Comparison of ENCODE assay signal across 31 cellular contexts in genomic region chr9:86540999-86541398, GRCh38.
"Had no signal": no experiment of that assay in that cellular context is flagged by ENCODE, and none has a peak within 500 bp of the region (broad histone marks: within the 10 kb centered on the region; RNA-seq: fewer than 3 reads in every experiment).

No MANE protein-coding gene starts in this region.

- H3K27me3 ChIP-seq: left lung, pancreas, stomach, suprapubic skin, tibial artery, uterus had no signal

- H3K9me3 Mint-ChIP-seq: type B pancreatic cell had no signal

- DNase-seq: hippocampal formation; left colon; left lung; lower lobe of right lung; mammary epithelial cell; mesendoderm; mucosa of descending colon; naive thymus-derived CD4-positive, alpha-beta T cell; nucleus accumbens; pancreas; posterior cingulate gyrus; retina; right cardiac atrium; stimulated activated CD4-positive, alpha-beta T cell treated with anti-CD3 and anti-CD28 coated beads, Interleukin-12 subunit alpha, Interleukin-12 subunit beta, amount 100 ng/mL, for 4 hours; stimulated activated CD4-positive, alpha-beta T cell treated with anti-CD3 and anti-CD28 coated beads, Interleukin-15, amount 100 ng/mL, for 24 hours; stimulated activated CD4-positive, alpha-beta T cell treated with anti-CD3 and anti-CD28 coated beads, Interleukin-2, amount 100 ng/mL, for 24 hours; stimulated activated CD4-positive, alpha-beta T cell treated with anti-CD3 and anti-CD28 coated beads, Interleukin-4, amount 100 ng/mL, for 1 hour; stimulated activated naive B cell treated with anti-CD40 and anti-IgM and Interleukin-4, amounts not matched to agents 10 μg/mL and 1 μg/mL and 100 μg/mL, for 72 hours; stimulated activated naive CD8-positive, alpha-beta T cell treated with anti-CD3 and anti-CD28 coated beads, Interleukin-15, Interleukin-2, amounts not matched to agents 100 U/mL and 50 U/mL, for 24 hours; stomach; tibial artery; uterus had no signal

- H3K27ac ChIP-seq: left lung, lower lobe of right lung, pancreas, prostate gland, stomach, suprapubic skin, thoracic aorta, tibial artery, uterus had no signal

- H3K4me1 ChIP-seq: left lung, lower lobe of right lung, pancreas, prostate gland, stomach, suprapubic skin, tibial artery had no signal

- H3K27ac Mint-ChIP-seq: mesothelial cell of epicardium; stimulated activated naive B cell treated with anti-CD40 and anti-IgM and Interleukin-4, amounts not matched to agents 10 μg/mL and 1 μg/mL and 100 μg/mL, for 72 hours; type B pancreatic cell had no signal

- ATAC-seq: left colon; left lung; lower lobe of right lung; mucosa of descending colon; naive thymus-derived CD4-positive, alpha-beta T cell; pancreas; right cardiac atrium; sciatic nerve; stimulated activated naive B cell treated with anti-CD40 and anti-IgM and Interleukin-4, amounts not matched to agents 10 μg/mL and 1 μg/mL and 100 μg/mL, for 72 hours; stimulated activated naive CD8-positive, alpha-beta T cell treated with anti-CD3 and anti-CD28 coated beads, Interleukin-15, Interleukin-2, amounts not matched to agents 100 U/mL and 50 U/mL, for 24 hours had no signal

- H3K4me3 ChIP-seq: left lung, lower lobe of right lung, mucosa of descending colon, pancreas, prostate gland, skin epidermis, stomach, suprapubic skin, thoracic aorta, tibial artery, uterus had no signal

- H3K36me3 ChIP-seq: left lung, lower lobe of right lung, pancreas, prostate gland, stomach, suprapubic skin, thoracic aorta, tibial artery, uterus had no signal

- H3K36me3 Mint-ChIP-seq: stimulated activated naive B cell treated with anti-CD40 and anti-IgM and Interleukin-4, amounts not matched to agents 10 μg/mL and 1 μg/mL and 100 μg/mL, for 72 hours had no signal

- H3K9me3 ChIP-seq: left lung, lower lobe of right lung, mucosa of descending colon, pancreas, prostate gland, stomach, suprapubic skin, thoracic aorta, tibial artery, uterus had no signal

- H3K27me3 Mint-ChIP-seq: stimulated activated naive B cell treated with anti-CD40 and anti-IgM and Interleukin-4, amounts not matched to agents 10 μg/mL and 1 μg/mL and 100 μg/mL, for 72 hours; type B pancreatic cell had no signal

- H3K4me1 Mint-ChIP-seq: naive thymus-derived CD4-positive, alpha-beta T cell; neural crest cell; stimulated activated naive B cell treated with anti-CD40 and anti-IgM and Interleukin-4, amounts not matched to agents 10 μg/mL and 1 μg/mL and 100 μg/mL, for 72 hours had no signal

- H3K4me3 Mint-ChIP-seq: mesothelial cell of epicardium; naive thymus-derived CD4-positive, alpha-beta T cell; nephron; neural crest cell; stimulated activated naive B cell treated with anti-CD40 and anti-IgM and Interleukin-4, amounts not matched to agents 10 μg/mL and 1 μg/mL and 100 μg/mL, for 72 hours; type B pancreatic cell had no signal
